8 cellular contexts compared by ENCODE assay signal in genomic region chr5:107388111-107388861, GRCh38.
A peak's percentile ranks its signal among the peaks of the same experiment; 100 is the strongest.
DNase-seq lines count a peak whose midpoint lies in the region; ATAC-seq and TF ChIP-seq lines count a peak whose summit lies in the region.

No MANE protein-coding gene starts in this region.

- peak overlapping the region; percentile 82 for H4K5ac ChIP-seq in IMR-90 (ENCODE audit: low read depth, low read length)

- H2AK9ac ChIP-seq in IMR-90 (replicated peaks; ENCODE audit: low read depth, low read length, poor library complexity) = no peak overlapping the region

- peak overlapping the region; percentile 66 for H3K18ac ChIP-seq in IMR-90 (ENCODE audit: low read depth, low read length)

- BruUV-seq in IMR-90 (replicated peaks; lab: Mats Ljungman, UMichigan) = no TSS peak

- H3K4me1 ChIP-seq in IMR-90 (ENCODE audit: control insufficient read depth, insufficient read depth, low read length) (peaks cover 9% of the 10 kb centered on the region), mesodermal cell (ENCODE audit: control insufficient read depth, insufficient read depth, low read length, poor library complexity, severe bottlenecking) (peaks cover 16% of the 10 kb centered on the region)

- peak overlapping the region; percentile 58; the same call in 1 of the 2 replicates for H4K91ac ChIP-seq in IMR-90 (ENCODE audit: insufficient read depth, low read depth, low read length)

- POLR2A ChIA-PET in IMR-90 (lab: Charles Lee; ENCODE audit: unreplicated experiment) = interaction anchor here (0.6 to 1.0 kb wide), 2 partner anchors 69 to 347 kb away, joined by 3 read pairs; no protein-coding TSS in a partner anchor

- peak; percentile 96 for DNase-seq in GM04503 (ENCODE audit: low read depth)
- peak; percentile 83 for DNase-seq in IMR-90
- DNase-seq in activated naive CD8-positive, alpha-beta T cell treated with anti-CD3 and anti-CD28 coated beads for 36 hours = no peak
- DNase-seq in activated gamma-delta T cell (lab: John Stamatoyannopoulos, UW) = no peak
- DNase-seq in stimulated activated CD4-positive, alpha-beta T cell treated with anti-CD3 and anti-CD28 coated beads, Interleukin-1b, Interleukin-23, amount 100 ng/mL, for 48 hours = no peak

- H3K4me3 Mint-ChIP-seq in activated naive CD8-positive, alpha-beta T cell treated with anti-CD3 and anti-CD28 coated beads for 36 hours = no peak overlapping the region

- no peak for TF ChIP-seq POLR2A in IMR-90 (IDR thresholded peaks at IDR 0.05; ENCODE audit: low read depth, low read length)

- H2BK5ac ChIP-seq in IMR-90 (ENCODE audit: low read depth, low read length, poor library complexity, severe bottlenecking) = peak overlapping the region; percentile 72

- no peaks in the 10 kb centered on the region for H3K79me1 ChIP-seq in IMR-90 (ENCODE audit: low read depth in 1 of 2, low read length in 2 of 2)

- H3K9me1 ChIP-seq in IMR-90 (ENCODE audit: insufficient read depth, low read length) = peaks cover 7% of the 10 kb centered on the region; the same call in 1 of the 2 replicates

- H3K27me3 Mint-ChIP-seq in activated naive CD8-positive, alpha-beta T cell treated with anti-CD3 and anti-CD28 coated beads for 36 hours = no peaks in the 10 kb centered on the region

- H2AFZ ChIP-seq in IMR-90 (replicated peaks; ENCODE audit: low read length, poor library complexity) = no peak overlapping the region

- H4K20me1 ChIP-seq in IMR-90 (ENCODE audit: insufficient read depth, low read length) = no peaks in the 10 kb centered on the region

- H3K4me1 Mint-ChIP-seq in activated naive CD8-positive, alpha-beta T cell treated with anti-CD3 and anti-CD28 coated beads for 36 hours = peaks cover 20% of the 10 kb centered on the region

- in situ Hi-C loops in IMR-90 (cut with MboI; ENCODE audit: low sequenced_read_pairs) = no loop called here

- H2BK15ac ChIP-seq in IMR-90 (ENCODE audit: low read depth, low read length) = no peak overlapping the region

- H3K9ac ChIP-seq in IMR-90 (ENCODE audit: low read depth, low read length) = peak overlapping the region; percentile 65

- H3K9me3 Mint-ChIP-seq in activated naive CD8-positive, alpha-beta T cell treated with anti-CD3 and anti-CD28 coated beads for 36 hours = no peaks in the 10 kb centered on the region

- H3K9me3 ChIP-seq in IMR-90 (ENCODE audit: control insufficient read depth, insufficient read depth, low read length) = no peaks in the 10 kb centered on the region
- no peaks in the 10 kb centered on the region for H3K9me3 ChIP-seq in mesodermal cell (ENCODE audit: control insufficient read depth, low read length)

- H3K23ac ChIP-seq in IMR-90 (ENCODE audit: low read depth, low read length) = peak overlapping the region; percentile 61; the same call in 1 of the 2 replicates

- H4K8ac ChIP-seq in IMR-90 (ENCODE audit: low read depth in 2 of 2, low read length in 2 of 2) = peak overlapping the region; percentile 75 to 83

- ATAC-seq in GM21619 (IDR thresholded peaks at IDR 0.05; ENCODE audit: unreplicated experiment) (peak; percentile 41), IMR-90 (ENCODE audit: low read depth) (peak; percentile 87), GM18517 (IDR thresholded peaks at IDR 0.05; ENCODE audit: unreplicated experiment) (no peak)

- H3K4me2 ChIP-seq in IMR-90 (ENCODE audit: low read depth, low read length) = peak overlapping the region; percentile 58

- H3K27me3 ChIP-seq in IMR-90 (ENCODE audit: control insufficient read depth, insufficient read depth, low read length) = no peaks in the 10 kb centered on the region

- dilution Hi-C loops in IMR-90 (cut with HindIII; ENCODE audit: low sequenced_read_pairs, unreplicated experiment) = no loop called here

- peak overlapping the region; percentile 72 for H2BK20ac ChIP-seq in IMR-90 (ENCODE audit: low read depth, low read length)

- WGBS in IMR-90 (ENCODE audit: extremely low coverage in 2 of 2, insufficient read length in 1 of 2), 2 experiments = 24% methylated on average over 6 of the region's 9 CpGs; no CpG with 5 or more reads in 1 of the 2 experiments
- WGBS in mesodermal cell (ENCODE audit: insufficient coverage in 2 of 2), 2 experiments = 48 to 65% methylated on average over 2 to 3 of the region's 9 CpGs

- H3K36me3 ChIP-seq in IMR-90 (ENCODE audit: control insufficient read depth, insufficient read depth, low read length) (no peaks in the 10 kb centered on the region), mesodermal cell (ENCODE audit: control insufficient read depth, insufficient read depth, low read length) (no peaks in the 10 kb centered on the region)

- H3K27ac Mint-ChIP-seq in activated naive CD8-positive, alpha-beta T cell treated with anti-CD3 and anti-CD28 coated beads for 36 hours = peak overlapping the region; percentile 31

- H3K4me3 ChIP-seq in IMR-90 (ENCODE audit: insufficient read depth, low read depth, low read length) (no peak overlapping the region), mesodermal cell (ENCODE audit: extremely low read depth, insufficient read depth, low read length, poor library complexity, severe bottlenecking) (no peak overlapping the region)

- peak overlapping the region; percentile 54; the same call in 1 of the 2 replicates for H3K14ac ChIP-seq in IMR-90 (replicated peaks; ENCODE audit: low read depth, low read length)

- H3K36me3 Mint-ChIP-seq in activated naive CD8-positive, alpha-beta T cell treated with anti-CD3 and anti-CD28 coated beads for 36 hours = no peaks in the 10 kb centered on the region

- peak overlapping the region; percentile 91 for H2BK120ac ChIP-seq in IMR-90 (ENCODE audit: low read depth, low read length)

- TF ChIP-seq RAD21 in IMR-90 (IDR thresholded peaks at IDR 0.05; ENCODE audit: low read length) = no peak

- H3K4ac ChIP-seq in IMR-90 (ENCODE audit: low read depth, low read length) = peak overlapping the region; percentile 77

- 0 out of 2 replicates have a peak overlapping the region, but pooled peaks have one; percentile 30 for H2AK5ac ChIP-seq in IMR-90 (ENCODE audit: low read depth, low read length)

- H3K27ac ChIP-seq in IMR-90 (ENCODE audit: insufficient read depth, low read length) (peak overlapping the region; percentile 94), mesodermal cell (ENCODE audit: low read depth, low read length, severe bottlenecking) (peak overlapping the region; percentile 18)

- intact Hi-C loops in IMR-90 (cut with micrococcal nuclease) = loop anchor here (2.0 kb wide), 1 partner anchor 283 kb away; the partner anchor contains the start of gene EFNA5

- CTCF ChIA-PET in IMR-90 (lab: Yijun Ruan, JAX) = interaction anchor here (1.1 to 1.4 kb wide), 3 partner anchors 11 to 136 kb away, joined by 3 to 5 read pairs (median 3); no protein-coding TSS in a partner anchor

- peak overlapping the region; percentile 48; the same call in 1 of the 2 replicates for H3K56ac ChIP-seq in IMR-90 (ENCODE audit: extremely low read depth, insufficient read depth, low read length)

- no peak for TF ChIP-seq CTCF in IMR-90 (conservative IDR thresholded peaks at IDR 0.05; ENCODE audit: low read depth, low read length)

TF ChIP-seq in IMR-90, 13 proteins besides CTCF, POLR2A, EP300 and RAD21:
- peak; percentile 94 for TF ChIP-seq CEBPB (IDR thresholded peaks at IDR 0.05; ENCODE audit: low read depth, low read length)
- 0 out of 2 replicates have a peak, but pooled peaks have one; percentile 1 for TF ChIP-seq BHLHE40 (IDR thresholded peaks at IDR 0.05; ENCODE audit: low read depth, low read length)
- no peak for TF ChIP-seq NFE2L2 (IDR thresholded peaks at IDR 0.05; ENCODE audit: low read depth, low read length)

Comparison
In these comparisons a context has a peak if more than half of its experiments do, and no peak if none do; other contexts are left out.
1. DNase-seq: peak in GM04503 (single experiment) and IMR-90 (single experiment); none in activated naive CD8-positive, alpha-beta T cell treated with anti-CD3 and anti-CD28 coated beads for 36 hours (single experiment), activated gamma-delta T cell (single experiment) and stimulated activated CD4-positive, alpha-beta T cell treated with anti-CD3 and anti-CD28 coated beads, Interleukin-1b, Interleukin-23, amount 100 ng/mL, for 48 hours (single experiment).